In genomic region chr2:139439100-139439499, GRCh38 we compare ENCODE assay signal across 18 cellular contexts.
DNase-seq lines count a peak whose midpoint lies in the region; ATAC-seq, FAIRE-seq and TF ChIP-seq lines count a peak whose summit lies in the region.
"Had no signal": no experiment of that assay in that cellular context is flagged by ENCODE, and none has a peak within 500 bp of the region (broad histone marks: within the 10 kb centered on the region; RNA-seq: fewer than 3 reads in every experiment).

No MANE protein-coding gene starts in this region.

- H3K9ac ChIP-seq in kidney (ENCODE audit: low read length in 2 of 2), result no peak overlapping the region
- H3K9ac ChIP-seq: BLaER1 treated with 17β-estradiol and CSF1 and Interleukin-3, amounts not matched to agents 10 nM and 100 nM had no signal

- no peak overlapping the region for H3K4me3 ChIP-seq in neuron (ENCODE audit: low read length)
- H3K4me3 ChIP-seq in lower lobe of right lung, result no peak overlapping the region
- H3K4me3 ChIP-seq in kidney (ENCODE audit: low read length in 2 of 2), result no peak overlapping the region
- H3K4me3 ChIP-seq: BLaER1 treated with 17β-estradiol and CSF1 and Interleukin-3, amounts not matched to agents 10 nM and 100 nM had no signal

- TF ChIP-seq CTCF in foreskin keratinocyte (conservative IDR thresholded peaks at IDR 0.05) (peak; percentile 20), lower lobe of right lung (IDR thresholded peaks at IDR 0.05) (no peak), kidney (IDR thresholded peaks at IDR 0.05; ENCODE audit: borderline replicate concordance, extremely low read depth, insufficient read depth) (no peak)

- no peak overlapping the region for H3K27ac ChIP-seq in foreskin keratinocyte
- H3K27ac ChIP-seq in lower lobe of right lung, result no peak overlapping the region
- H3K27ac ChIP-seq in kidney (ENCODE audit: low read depth in 2 of 2, low read length in 2 of 2), result no peak overlapping the region
- H3K27ac ChIP-seq: BLaER1 treated with 17β-estradiol and CSF1 and Interleukin-3, amounts not matched to agents 10 nM and 100 nM; HL-60 had no signal

- H3K9me3 ChIP-seq in neuron (ENCODE audit: low read length) (no peaks in the 10 kb centered on the region), lower lobe of right lung (no peaks in the 10 kb centered on the region), kidney (ENCODE audit: control insufficient read depth in 1 of 2, low read length in 2 of 2) (no peaks in the 10 kb centered on the region)
- H3K9me3 ChIP-seq: BLaER1 treated with 17β-estradiol and CSF1 and Interleukin-3, amounts not matched to agents 10 nM and 100 nM had no signal

- no peaks in the 10 kb centered on the region for H3K36me3 ChIP-seq in neuron (ENCODE audit: insufficient read depth, low read length)
- no peaks in the 10 kb centered on the region for H3K36me3 ChIP-seq in lower lobe of right lung
- H3K36me3 ChIP-seq in kidney (ENCODE audit: control insufficient read depth in 1 of 2, insufficient read depth in 2 of 2, low read length in 2 of 2), result no peaks in the 10 kb centered on the region
- H3K36me3 ChIP-seq: BLaER1 treated with 17β-estradiol and CSF1 and Interleukin-3, amounts not matched to agents 10 nM and 100 nM had no signal

- H3K4me1 ChIP-seq in foreskin keratinocyte, result no peaks in the 10 kb centered on the region
- H3K4me1 ChIP-seq in neuron (ENCODE audit: insufficient read depth, low read length), result peaks cover 12% of the 10 kb centered on the region
- H3K4me1 ChIP-seq in lower lobe of right lung, result no peaks in the 10 kb centered on the region
- no peaks in the 10 kb centered on the region for H3K4me1 ChIP-seq in kidney (ENCODE audit: control insufficient read depth in 1 of 2, insufficient read depth in 1 of 2, low read depth in 1 of 2, low read length in 2 of 2)
- H3K4me1 ChIP-seq: BLaER1 treated with 17β-estradiol and CSF1 and Interleukin-3, amounts not matched to agents 10 nM and 100 nM had no signal

- no peak for FAIRE-seq in kidney (lab: Jason Lieb, UNC)

- peak; percentile 61 for DNase-seq in DMS53 (lab: John Stamatoyannopoulos, UW)
- DNase-seq in ELR (ENCODE audit: low read depth), result peak; percentile 13
- peak; percentile 41 to 78 for DNase-seq in foreskin keratinocyte
- DNase-seq in germinal center (ENCODE audit: low spot score), result no peak
- no peak for DNase-seq in lower lobe of right lung
- no peak for DNase-seq in kidney
- DNase-seq: Calu3; CD8-positive, alpha-beta T cell; DMS 273 treated with DMSO at 0.1 percent for 48 hours; DMS79; GF-D8; GOT3; H7; HFFc6 had no signal

- H3K27me3 ChIP-seq in foreskin keratinocyte (no peaks in the 10 kb centered on the region), neuron (ENCODE audit: insufficient read depth, low read length) (no peaks in the 10 kb centered on the region), lower lobe of right lung (ENCODE audit: low read depth) (no peaks in the 10 kb centered on the region)
- H3K27me3 ChIP-seq: BLaER1 treated with 17β-estradiol and CSF1 and Interleukin-3, amounts not matched to agents 10 nM and 100 nM had no signal

- peak overlapping the region; percentile 16 for H2AFZ ChIP-seq in neuron (ENCODE audit: low read depth, low read length)

- intact Hi-C loops in lower lobe of right lung (cut with DNase I) (no loop called here), kidney (cut with DNase I) (no loop called here)

- peak; percentile 78 for ATAC-seq in foreskin keratinocyte
- ATAC-seq in lower lobe of right lung, result no peak
- ATAC-seq: CD8-positive, alpha-beta T cell; HCT116 had no signal

Comparison
In these comparisons a context has a peak if more than half of its experiments do, and no peak if none do; other contexts are left out.
1. DNase-seq: peak in DMS53 (single experiment), ELR (single experiment) and foreskin keratinocyte (2 of 2); none in germinal center (single experiment), lower lobe of right lung (single experiment) and kidney (single experiment).